ENCODE assay signal across 8 cellular contexts in genomic region chr1:1574721-1575537, GRCh38. TPM values are rescaled to one million over a fixed set of nuclear protein-coding genes. Genes with fewer than 3 reads are reported as not detected.
A peak's percentile ranks its signal among the peaks of the same experiment; 100 is the strongest.
DNase-seq lines count a peak whose midpoint lies in the region; ATAC-seq, FAIRE-seq and TF ChIP-seq lines count a peak whose summit lies in the region.

Gene SSU72 (minus strand): TSS chr1:1574863. CDS start chr1:1574557, 306 bp downstream.

- 0 to 2% (median 1%) methylated on average over 8 to 87 of the region's 87 CpGs for WGBS in adrenal gland, 4 donors
- WGBS in prostate gland = under 1% methylated on average over 46 of the region's 87 CpGs

- TF ChIP-seq CTCF in adrenal gland (IDR thresholded peaks at IDR 0.05) (peak in 1 of 6 experiments; percentile 4), prostate gland (IDR thresholded peaks at IDR 0.05) (peak in 1 of 4 experiments; percentile 22)

- H3K36me3 ChIP-seq in adrenal gland (replicated peaks in 1 of 2) = peaks cover 0 to 4% of the 10 kb centered on the region in 2 donors
- no peaks in the 10 kb centered on the region for H3K36me3 ChIP-seq in prostate gland

- TF ChIP-seq POLR2A in GM12891 (IDR thresholded peaks at IDR 0.05; ENCODE audit: low read depth, low read length) (peak; percentile 94), adrenal gland (IDR thresholded peaks at IDR 0.05) (peak; percentile 94 to 97), prostate gland (IDR thresholded peaks at IDR 0.05) (peak; percentile 60)

- peaks cover 0 to 27% of the 10 kb centered on the region in 2 donors for H3K4me1 ChIP-seq in adrenal gland (replicated peaks in 1 of 2)
- peaks cover 5% of the 10 kb centered on the region for H3K4me1 ChIP-seq in prostate gland (replicated peaks)

- DNase-seq in GM12891 (ENCODE audit: insufficient read length, low spot score) (peak; percentile 96), NCI-H128 (lab: John Stamatoyannopoulos, UW; ENCODE audit: unreplicated experiment) (peak; percentile 81), T-helper 1 cell (peak; percentile 84 to 95 (median 91)), adrenal gland (peak; percentile 92 to 97 (median 96)), left cardiac atrium (peak; percentile 96), prostate gland (ENCODE audit: low spot score) (peak; percentile 89), ureter (ENCODE audit: low spot score) (peak; percentile 92)

- H3K9me3 ChIP-seq in adrenal gland (replicated peaks in 1 of 3) (no peaks in the 10 kb centered on the region), prostate gland (no peaks in the 10 kb centered on the region)

- intact Hi-C loops in adrenal gland (cut with DNase I) = no loop called here
- intact Hi-C loops in left cardiac atrium (cut with DNase I) = loop anchor here in 1 of 2 donors (2.0 kb wide), 1 partner anchor 40 kb away; the partner anchor contains the start of gene MIB2
- intact Hi-C loops in prostate gland (cut with DNase I) = loop anchor here (2.0 kb wide), 1 partner anchor 40 kb away; the partner anchor contains the start of gene MIB2

- peak; percentile 96 for FAIRE-seq in GM12891 (lab: Jason Lieb, UNC)

- ATAC-seq in HG02759 (IDR thresholded peaks at IDR 0.05; ENCODE audit: unreplicated experiment) (peak; percentile 92), left cardiac atrium (peak; percentile 96 to 97)

- H3K4me3 ChIP-seq in adrenal gland (peak within 1 kb of the TSS; percentile 83 to 97 (median 94)), prostate gland (peak within 1 kb of the TSS; percentile 99 to 100)

- H3K27ac ChIP-seq in adrenal gland (peak within 1 kb of the TSS; percentile 97 to 99 (median 99)), prostate gland (peak within 1 kb of the TSS; percentile 97 to 98)

- H3K27me3 ChIP-seq in adrenal gland (no peaks in the 10 kb centered on the region), prostate gland (replicated peaks; ENCODE audit: insufficient read depth) (no peaks in the 10 kb centered on the region)

TF ChIP-seq in GM12891, 5 proteins besides CTCF, POLR2A, EP300 and RAD21:
- no peak for TF ChIP-seq SPI1 (IDR thresholded peaks at IDR 0.05; ENCODE audit: low read depth, low read length)
- peak; percentile 95 for TF ChIP-seq POLR2AphosphoS5 (IDR thresholded peaks at IDR 0.05; ENCODE audit: low read depth, low read length)
- peak; percentile 74 for TF ChIP-seq TAF1 (IDR thresholded peaks at IDR 0.05; ENCODE audit: low read depth, low read length)
- peak; percentile 66 for TF ChIP-seq PAX5 (IDR thresholded peaks at IDR 0.05; ENCODE audit: insufficient read depth, low read length, severe bottlenecking)
- TF ChIP-seq POU2F2 (IDR thresholded peaks at IDR 0.05; ENCODE audit: low read depth, low read length) = no peak; the same call in none of the 2 replicates
TF ChIP-seq in GM12891: peak in this region for 3.

RNA-seq across cellular contexts. Expression of gene SSU72, which starts in this region (rescaled TPM):
- polyA plus RNA-seq in GM12891 (2012; ENCODE audit: low read depth, missing spikeins) = 81.8 TPM
- total RNA-seq in adrenal gland (100 to 1,000 TPM in 5 of 8 donors, 10 to 100 TPM in 3; 87.7 to 219 (median 110) TPM), left cardiac atrium (100 to 1,000 TPM; 107 to 118 TPM), prostate gland (100 to 1,000 TPM; 173 to 203 TPM), ureter (116 TPM)
- polyA plus RNA-seq in adrenal gland = 100 to 1,000 TPM in 2 of 3 donors, 10 to 100 TPM in 1; 84.2 to 132 (median 108) TPM

Comparison
In these comparisons a context has a peak if more than half of its experiments do, and no peak if none do; other contexts are left out.
1. Peak in every context shown above with its lines: DNase-seq, ATAC-seq, H3K4me3 ChIP-seq and H3K27ac ChIP-seq.